Comparison of ENCODE assay signal across 13 cellular contexts in the genomic region with DNA sequence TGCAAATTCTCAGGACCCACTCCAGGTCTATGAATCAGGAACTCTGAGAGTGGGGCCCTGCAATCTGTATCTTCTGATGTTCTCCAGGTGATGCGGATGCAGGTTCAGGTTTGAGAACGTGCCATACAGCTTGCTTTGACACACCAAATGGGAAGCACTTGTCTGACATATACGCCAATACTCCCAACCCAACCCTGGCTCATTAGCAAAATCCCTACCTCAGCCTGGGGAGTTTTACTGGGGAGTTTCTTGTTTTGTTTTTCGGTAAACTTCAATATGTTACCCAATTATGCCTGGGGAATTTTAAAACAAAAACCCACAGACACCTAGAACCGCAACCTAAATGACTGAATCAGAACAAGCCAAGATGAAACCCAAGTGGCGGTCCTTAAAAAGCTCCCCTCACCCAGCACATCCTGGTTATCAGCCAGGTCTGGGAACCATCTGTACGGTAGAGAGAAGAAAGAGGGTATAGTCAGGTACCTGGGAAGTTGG. TPM values are rescaled to one million over a fixed set of nuclear protein-coding genes. Genes with fewer than 3 reads are reported as not detected.
DNase-seq lines count a peak whose midpoint lies in the region; ATAC-seq, FAIRE-seq and TF ChIP-seq lines count a peak whose summit lies in the region.
"Had no signal": no experiment of that assay in that cellular context is flagged by ENCODE, and none has a peak within 500 bp of the region (broad histone marks: within the 10 kb centered on the region; RNA-seq: fewer than 3 reads in every experiment).

No MANE protein-coding gene starts in this region.

- no peaks in the 10 kb centered on the region for H3K79me2 ChIP-seq in OCI-LY3 (ENCODE audit: low read length)

- no peak overlapping the region for H3K9ac ChIP-seq in OCI-LY3 (ENCODE audit: low read length)

- H4K20me1 ChIP-seq in OCI-LY3 (ENCODE audit: insufficient read depth, low read length) = no peaks in the 10 kb centered on the region

- H3K4me1 ChIP-seq in OCI-LY3 (ENCODE audit: low read length) = peaks cover 25% of the 10 kb centered on the region

- no peak overlapping the region for H3K4me3 ChIP-seq in OCI-LY3 (ENCODE audit: low read length)

- no peak overlapping the region for H3K27ac ChIP-seq in OCI-LY3 (ENCODE audit: low read length)

- ATAC-seq in GM18517 (IDR thresholded peaks at IDR 0.05; ENCODE audit: unreplicated experiment) (peak; percentile 46), GM21381 (IDR thresholded peaks at IDR 0.05; ENCODE audit: unreplicated experiment) (peak; percentile 42), HG02973 (IDR thresholded peaks at IDR 0.05; ENCODE audit: unreplicated experiment) (peak; percentile 53)

- H3K4me2 ChIP-seq in OCI-LY3 (ENCODE audit: low read length) = peak overlapping the region; percentile 36

- H3K36me3 ChIP-seq in OCI-LY3 (replicated peaks; ENCODE audit: low read depth, low read length) = no peaks in the 10 kb centered on the region

- no peak for DNase-seq in NCI-H345 (lab: John Stamatoyannopoulos, UW)
- DNase-seq in NCI-H82 treated with DMSO at 0.1 percent for 48 hours (lab: John Stamatoyannopoulos, UW; ENCODE audit: unreplicated experiment) = no peak
- DNase-seq in frontal cortex (ENCODE audit: low spot score in 2 of 2) = no peak
- no peak for DNase-seq in NCI-H226
- DNase-seq: amniotic stem cell; CD4-positive, CD25-positive, alpha-beta regulatory T cell; glutamatergic neuron; NCI-H1436; T-helper 2 cell had no signal

- no peaks in the 10 kb centered on the region for H3K27me3 ChIP-seq in OCI-LY3 (ENCODE audit: low read depth, low read length)

- no peaks in the 10 kb centered on the region for H3K9me3 ChIP-seq in OCI-LY3 (ENCODE audit: insufficient read depth, low read length)

- no peak for FAIRE-seq in frontal cortex (lab: Jason Lieb, UNC)

- no peak overlapping the region for H2AFZ ChIP-seq in OCI-LY3 (ENCODE audit: low read depth, low read length)

- TF ChIP-seq CTCF in OCI-LY3 (IDR thresholded peaks at IDR 0.05; ENCODE audit: low read depth, low read length) = no peak

RNA-seq across cellular contexts. Expression of a gene that starts 41.2 kb away (rescaled TPM):
- total RNA-seq in frontal cortex = 9.0 TPM
